Comparison of ENCODE assay signal across 16 cellular contexts in the genomic region with DNA sequence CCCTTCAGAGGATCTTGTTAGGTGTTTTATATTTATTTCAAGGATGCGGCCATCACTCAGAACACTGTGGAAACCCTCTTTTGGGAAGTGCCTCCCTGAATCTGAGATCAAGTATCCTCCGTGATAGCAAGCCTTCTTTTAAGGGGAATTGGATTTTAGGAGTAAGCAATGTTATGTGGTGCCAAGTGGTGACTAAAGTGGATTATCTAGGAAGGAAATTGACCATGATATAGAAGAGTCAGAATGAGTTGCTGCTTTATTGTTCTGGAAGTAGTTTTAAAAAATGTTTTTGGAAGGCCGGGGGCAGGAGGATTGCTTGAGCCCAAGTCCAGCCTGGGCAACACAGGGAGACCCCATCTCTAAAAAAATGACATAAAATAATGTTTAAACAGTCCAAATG.
"Had no signal": no experiment of that assay in that cellular context is flagged by ENCODE, and none has a peak within 500 bp of the region (broad histone marks: within the 10 kb centered on the region; RNA-seq: fewer than 3 reads in every experiment).

No MANE protein-coding gene starts in this region.

- H3K27ac Mint-ChIP-seq: activated CD4-positive, alpha-beta memory T cell treated with anti-CD3 and anti-CD28 coated beads, Interleukin-2, amount 10 ng/mL, durations not matched to agents 7 days and 5 days; activated naive CD8-positive, alpha-beta T cell treated with anti-CD3 and anti-CD28 coated beads, Interleukin-2, amount 10 ng/mL, durations not matched to agents 7 days and 5 days had no signal

- H3K27me3 Mint-ChIP-seq: activated CD4-positive, alpha-beta memory T cell treated with anti-CD3 and anti-CD28 coated beads, Interleukin-2, amount 10 ng/mL, durations not matched to agents 7 days and 5 days; activated naive CD8-positive, alpha-beta T cell treated with anti-CD3 and anti-CD28 coated beads, Interleukin-2, amount 10 ng/mL, durations not matched to agents 7 days and 5 days had no signal

- DNase-seq: activated CD4-positive, alpha-beta memory T cell treated with anti-CD3 and anti-CD28 coated beads, Interleukin-2, amount 10 ng/mL, durations not matched to agents 7 days and 5 days; activated CD4-positive, CD25-positive, alpha-beta regulatory T cell treated with anti-CD3 and anti-CD28 coated beads, Interleukin-2, amount 50 U/mL, for 72 hours; activated CD8-positive, alpha-beta memory T cell treated with anti-CD3 and anti-CD28 coated beads, Interleukin-2, amount 50 U/mL, for 48 hours; activated naive CD8-positive, alpha-beta T cell treated with anti-CD3 and anti-CD28 coated beads, Interleukin-2, amount 10 ng/mL, durations not matched to agents 7 days and 5 days; aorta; gastrocnemius medialis; heart right ventricle; islet precursor cell; left lung; ovary; sigmoid colon; stimulated activated CD4-positive, alpha-beta T cell treated with anti-CD3 and anti-CD28 coated beads, Interleukin-2, amount 100 ng/mL, for 24 hours; stimulated activated naive CD4-positive, alpha-beta T cell; T-helper 1 cell had no signal

- ATAC-seq: gastrocnemius medialis, heart right ventricle, left lung had no signal

- H3K9me3 Mint-ChIP-seq: activated CD4-positive, alpha-beta memory T cell treated with anti-CD3 and anti-CD28 coated beads, Interleukin-2, amount 10 ng/mL, durations not matched to agents 7 days and 5 days; activated naive CD8-positive, alpha-beta T cell treated with anti-CD3 and anti-CD28 coated beads, Interleukin-2, amount 10 ng/mL, durations not matched to agents 7 days and 5 days had no signal

- H3K4me3 ChIP-seq: breast epithelium, gastrocnemius medialis, heart right ventricle, left lung, ovary, sigmoid colon, SK-N-MC had no signal

- H3K4me3 Mint-ChIP-seq: activated CD4-positive, alpha-beta memory T cell treated with anti-CD3 and anti-CD28 coated beads, Interleukin-2, amount 10 ng/mL, durations not matched to agents 7 days and 5 days; activated naive CD8-positive, alpha-beta T cell treated with anti-CD3 and anti-CD28 coated beads, Interleukin-2, amount 10 ng/mL, durations not matched to agents 7 days and 5 days had no signal
